Comparison of ENCODE assay signal across 12 cellular contexts in the genomic region with DNA sequence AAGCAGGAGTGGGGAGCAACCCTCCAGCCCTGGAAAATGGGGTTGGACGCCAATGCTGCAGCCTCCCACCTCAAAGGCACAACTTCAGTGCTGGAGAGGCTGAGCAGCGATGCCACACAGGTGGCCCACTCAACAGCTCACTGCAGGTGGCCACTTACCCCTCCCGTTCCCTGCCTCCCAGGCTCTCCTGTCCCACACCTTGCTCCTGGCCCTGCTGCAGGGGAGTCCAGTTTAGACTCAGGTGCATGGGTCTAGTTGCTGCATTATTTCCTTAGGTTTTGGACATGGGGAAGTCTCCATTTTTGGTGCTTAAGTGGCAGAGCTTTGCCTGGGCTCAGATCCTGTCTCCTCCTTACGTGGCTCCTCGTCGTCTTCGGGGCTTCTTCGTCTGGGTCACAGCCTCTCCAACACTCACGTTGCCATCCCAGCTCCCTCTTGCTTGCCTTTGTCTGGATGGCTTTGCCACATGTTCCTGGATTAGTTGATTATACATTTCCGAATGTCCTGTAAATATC.
"Had no signal": no experiment of that assay in that cellular context is flagged by ENCODE, and none has a peak within 500 bp of the region (broad histone marks: within the 10 kb centered on the region; RNA-seq: fewer than 3 reads in every experiment).

No MANE protein-coding gene starts in this region.

- DNase-seq: activated naive CD4-positive, alpha-beta T cell treated with anti-CD3 and anti-CD28 coated beads for 36 hours; effector CD8-positive, alpha-beta T cell; heart left ventricle; left lung; mucosa of descending colon; psoas muscle; stimulated activated CD4-positive, alpha-beta T cell treated with anti-CD3 and anti-CD28 coated beads, Interleukin-15, amount 100 ng/mL, for 24 hours; stimulated activated CD4-positive, alpha-beta T cell treated with anti-CD3 and anti-CD28 coated beads, Interleukin-4, amount 100 ng/mL, for 24 hours; testis; uterus had no signal

- H3K27ac ChIP-seq: cardiac muscle cell, heart left ventricle, left lung, psoas muscle, testis, uterus had no signal

- H3K36me3 ChIP-seq: cardiac muscle cell, heart left ventricle, left lung, uterus had no signal

- ATAC-seq: heart left ventricle; left lung; mucosa of descending colon; naive thymus-derived CD8-positive, alpha-beta T cell; psoas muscle had no signal

- H3K27me3 ChIP-seq: cardiac muscle cell, testis, uterus had no signal

- H3K4me1 ChIP-seq: heart left ventricle, left lung, psoas muscle, testis, uterus had no signal

- H3K9me3 ChIP-seq: mucosa of descending colon, psoas muscle, testis had no signal

- H3K4me3 ChIP-seq: cardiac muscle cell, heart left ventricle, left lung, mucosa of descending colon, psoas muscle, testis, uterus had no signal
